In genomic region chr13:26011996-26012688, GRCh38 we compare ENCODE assay signal across 8 cellular contexts. TPM values are rescaled to one million over a fixed set of nuclear protein-coding genes. Genes with fewer than 3 reads are reported as not detected.
DNase-seq lines count a peak whose midpoint lies in the region; ATAC-seq, FAIRE-seq and TF ChIP-seq lines count a peak whose summit lies in the region.

No MANE protein-coding gene starts in this region.

- H3K4me1 Mint-ChIP-seq in activated CD4-positive, alpha-beta memory T cell treated with anti-CD3 and anti-CD28 coated beads, Interleukin-2, amount 10 ng/mL, durations not matched to agents 7 days and 5 days = peaks cover 10% of the 10 kb centered on the region

- no peaks in the 10 kb centered on the region for H3K27me3 ChIP-seq in endothelial cell of umbilical vein (ENCODE audit: control insufficient read depth in 2 of 2, insufficient read depth in 2 of 2, low read length in 2 of 2)

- peak overlapping the region; percentile 93 for H2AFZ ChIP-seq in endothelial cell of umbilical vein (ENCODE audit: low read depth, low read length)

- H3K4me2 ChIP-seq in endothelial cell of umbilical vein (ENCODE audit: insufficient read depth, low read length) = peak overlapping the region; percentile 20

- no peaks in the 10 kb centered on the region for H3K36me3 Mint-ChIP-seq in activated CD4-positive, alpha-beta memory T cell treated with anti-CD3 and anti-CD28 coated beads, Interleukin-2, amount 10 ng/mL, durations not matched to agents 7 days and 5 days (ENCODE audit: low read depth)

- intact Hi-C loops in endothelial cell of umbilical vein (cut with micrococcal nuclease) = loop anchor here (10.0 kb wide), 2 partner anchors 213 to 697 kb away; partner anchors contain the start of gene RNF6

- H3K9me3 ChIP-seq in endothelial cell of umbilical vein (replicated peaks; ENCODE audit: control insufficient read depth, insufficient read depth, low read length) = peaks cover 2% of the 10 kb centered on the region

- no peaks in the 10 kb centered on the region for H3K79me2 ChIP-seq in endothelial cell of umbilical vein (ENCODE audit: control insufficient read depth, insufficient read depth, low read length)

- no peak for FAIRE-seq in endothelial cell of umbilical vein (lab: Jason Lieb, UNC)

- H3K27me3 Mint-ChIP-seq in activated CD4-positive, alpha-beta memory T cell treated with anti-CD3 and anti-CD28 coated beads, Interleukin-2, amount 10 ng/mL, durations not matched to agents 7 days and 5 days = no peaks in the 10 kb centered on the region

- H3K27ac Mint-ChIP-seq in activated CD4-positive, alpha-beta memory T cell treated with anti-CD3 and anti-CD28 coated beads, Interleukin-2, amount 10 ng/mL, durations not matched to agents 7 days and 5 days = no peak overlapping the region

- dilution Hi-C loops in endothelial cell of umbilical vein (cut with MboI; ENCODE audit: extremely low pct_ligation_motif_present, low sequenced_read_pairs) = no loop called here

- no peak overlapping the region for H3K9ac ChIP-seq in endothelial cell of umbilical vein (replicated peaks; ENCODE audit: extremely low read depth, insufficient read depth, low read length)

- DNase-seq in AG10803 (ENCODE audit: low read depth) (no peak), endothelial cell of umbilical vein (ENCODE audit: low read depth, low spot score) (no peak), NCI-H2107 treated with DMSO at 0.1 percent for 48 hours (lab: John Stamatoyannopoulos, UW; ENCODE audit: unreplicated experiment) (no peak), NCI-H524 (lab: John Stamatoyannopoulos, UW) (no peak)
- peak; percentile 32 for DNase-seq in activated CD4-positive, alpha-beta memory T cell treated with anti-CD3 and anti-CD28 coated beads, Interleukin-2, amount 10 ng/mL, durations not matched to agents 7 days and 5 days
- DNase-seq in stimulated activated CD4-positive, alpha-beta T cell treated with anti-CD3 and anti-CD28 coated beads, Interleukin-12 subunit alpha, Interleukin-12 subunit beta, amount 100 ng/mL, for 4 hours = peak; percentile 46

- ATAC-seq in GM21717 (IDR thresholded peaks at IDR 0.05; ENCODE audit: unreplicated experiment) = no peak
- no peak for ATAC-seq in HG02678 (IDR thresholded peaks at IDR 0.05; ENCODE audit: unreplicated experiment)

- H3K9me1 ChIP-seq in endothelial cell of umbilical vein (replicated peaks; ENCODE audit: control insufficient read depth, extremely low read depth, insufficient read depth, low read length) = no peaks in the 10 kb centered on the region

- H3K36me3 ChIP-seq in endothelial cell of umbilical vein (ENCODE audit: control insufficient read depth in 2 of 2, extremely low read depth in 1 of 2, insufficient read depth in 2 of 2, low read length in 2 of 2) = no peaks in the 10 kb centered on the region

- no peak overlapping the region for H3K27ac ChIP-seq in endothelial cell of umbilical vein (ENCODE audit: insufficient read depth, low read depth, low read length)

- H4K20me1 ChIP-seq in endothelial cell of umbilical vein (replicated peaks; ENCODE audit: control insufficient read depth, extremely low read depth, insufficient read depth, low read length) = no peaks in the 10 kb centered on the region

- H3K4me3 Mint-ChIP-seq in activated CD4-positive, alpha-beta memory T cell treated with anti-CD3 and anti-CD28 coated beads, Interleukin-2, amount 10 ng/mL, durations not matched to agents 7 days and 5 days = peak overlapping the region; percentile 55

- H3K4me3 ChIP-seq in AG10803 (ENCODE audit: low read length) (peak overlapping the region; percentile 40), endothelial cell of umbilical vein (replicated peaks in 1 of 3; ENCODE audit: insufficient read depth in 1 of 3, low read depth in 1 of 3, low read length in 3 of 3) (peak overlapping the region in 1 of 3 experiments; percentile 19)

- CTCF ChIA-PET in activated CD4-positive, alpha-beta memory T cell treated with anti-CD3 and anti-CD28 coated beads, Interleukin-2, amount 10 ng/mL, durations not matched to agents 7 days and 5 days (lab: Charles Lee) = no interaction called here
- CTCF ChIA-PET in endothelial cell of umbilical vein (lab: Charles Lee) = interaction anchor here (1.2 kb wide), 1 partner anchor 30 kb away, joined by 3 read pairs; no protein-coding TSS in a partner anchor

- TF ChIP-seq POLR2A in endothelial cell of umbilical vein (IDR thresholded peaks at IDR 0.05; ENCODE audit: low read depth, low read length) = no peak

- H3K9me3 Mint-ChIP-seq in activated CD4-positive, alpha-beta memory T cell treated with anti-CD3 and anti-CD28 coated beads, Interleukin-2, amount 10 ng/mL, durations not matched to agents 7 days and 5 days = no peaks in the 10 kb centered on the region

- TF ChIP-seq CTCF in AG10803 (conservative IDR thresholded peaks at IDR 0.05; ENCODE audit: low read length) (no peak), endothelial cell of umbilical vein (IDR thresholded peaks at IDR 0.05; ENCODE audit: extremely low read depth in 1 of 2, insufficient read depth in 1 of 2, low read depth in 1 of 2, low read length in 2 of 2) (no peak)

- POLR2A ChIA-PET in activated CD4-positive, alpha-beta memory T cell treated with anti-CD3 and anti-CD28 coated beads, Interleukin-2, amount 10 ng/mL, durations not matched to agents 7 days and 5 days (lab: Charles Lee) = no interaction called here
- POLR2A ChIA-PET in endothelial cell of umbilical vein (lab: Charles Lee) = no interaction called here

- H3K4me1 ChIP-seq in endothelial cell of umbilical vein (ENCODE audit: control insufficient read depth, extremely low read depth, insufficient read depth, low read length) = peaks cover 46% of the 10 kb centered on the region

- BruUV-seq in endothelial cell of umbilical vein (replicated peaks; lab: Mats Ljungman, UMichigan) = no TSS peak

TF ChIP-seq in endothelial cell of umbilical vein, 7 proteins besides CTCF, POLR2A, EP300 and RAD21:
- TF ChIP-seq MAX (IDR thresholded peaks at IDR 0.05; ENCODE audit: insufficient read depth, insufficient read length) (no peak), GATA2 (IDR thresholded peaks at IDR 0.05; ENCODE audit: insufficient read depth, insufficient read length, low read depth, low read length) (no peak), MYC (IDR thresholded peaks at IDR 0.05; ENCODE audit: low read depth, low read length) (no peak), EZH2 (IDR thresholded peaks at IDR 0.05; ENCODE audit: borderline replicate concordance, low read depth, low read length, severe bottlenecking) (no peak), JUN (IDR thresholded peaks at IDR 0.05; ENCODE audit: borderline replicate concordance, insufficient read depth, insufficient read length, low read depth) (no peak), POLR2AphosphoS5 (IDR thresholded peaks at IDR 0.05; ENCODE audit: insufficient read depth, low read depth, low read length) (no peak), FOS (IDR thresholded peaks at IDR 0.05; ENCODE audit: borderline replicate concordance, insufficient read depth, low read length) (no peak)

RNA-seq across cellular contexts. Expression of gene SHISA2, which starts 39.7 kb away (rescaled TPM):
- under 1 TPM; 0.38 to 0.43 TPM for total RNA-seq in activated CD4-positive, alpha-beta memory T cell treated with anti-CD3 and anti-CD28 coated beads, Interleukin-2, amount 10 ng/mL, durations not matched to agents 7 days and 5 days
- total RNA-seq in endothelial cell of umbilical vein = 2.5 and 4.7 TPM in 2 replicates
- 1.5 TPM in 2 replicates for polyA plus RNA-seq in endothelial cell of umbilical vein
- polyA plus RNA-seq in endothelial cell of umbilical vein (2011; cell fraction: cytosol; rRNA removed) = 0.82 and 1.2 TPM in 2 replicates
- 0.64 and 1.0 TPM in 2 replicates for polyA plus RNA-seq in endothelial cell of umbilical vein (2011; cell fraction: nucleus; rRNA removed)
- 0.60 and 2.4 TPM in 2 replicates for polyA plus RNA-seq in endothelial cell of umbilical vein (2012)
- 2.8 and 5.6 TPM in 2 replicates for polyA minus RNA-seq in endothelial cell of umbilical vein
- not detected for polyA minus RNA-seq in endothelial cell of umbilical vein (2011; cell fraction: cytosol; rRNA and poly(A)+ RNA removed)
- 0.53 and 1.7 TPM in 2 replicates for polyA minus RNA-seq in endothelial cell of umbilical vein (2011; cell fraction: nucleus; rRNA and poly(A)+ RNA removed)

Comparison
In these comparisons a context has a peak if more than half of its experiments do, and no peak if none do; other contexts are left out.
1. DNase-seq: peak in activated CD4-positive, alpha-beta memory T cell treated with anti-CD3 and anti-CD28 coated beads, Interleukin-2, amount 10 ng/mL, durations not matched to agents 7 days and 5 days (single experiment) and stimulated activated CD4-positive, alpha-beta T cell treated with anti-CD3 and anti-CD28 coated beads, Interleukin-12 subunit alpha, Interleukin-12 subunit beta, amount 100 ng/mL, for 4 hours (single experiment); none in AG10803 (single experiment), endothelial cell of umbilical vein (single experiment), NCI-H2107 treated with DMSO at 0.1 percent for 48 hours (single experiment) and NCI-H524 (0 of 2).